ENCODE assay signal across 1 cellular context in genomic region chr15:84716036-84716732, GRCh38.
TF ChIP-seq lines count a peak whose summit lies in the region.

Gene SEC11A, minus strand, starts transcription at chr15:84716139. Its CDS starts 64 bp downstream, at chr15:84716075.

TF ChIP-seq in A549, 52 proteins besides CTCF, POLR2A, EP300 and RAD21 (continued from another document):
- TF ChIP-seq PHF8 (IDR thresholded peaks at IDR 0.05; ENCODE audit: borderline replicate concordance, low read depth) (peak; percentile 58; the same call in 1 of the 2 replicates), BCL3 (IDR thresholded peaks at IDR 0.05) (peak; percentile 93), FOSB (CRISPR knock-in tag; IDR thresholded peaks at IDR 0.05) (no peak), MAZ (IDR thresholded peaks at IDR 0.05; ENCODE audit: borderline replicate concordance, low read depth, low read length) (no peak), SMC3 (IDR thresholded peaks at IDR 0.05) (no peak; the same call in none of the 3 replicates), HOXB13 (CRISPR knock-in tag; IDR thresholded peaks at IDR 0.05; ENCODE audit: low read depth) (no peak), JUNB (IDR thresholded peaks at IDR 0.05) (no peak), MAFK (IDR thresholded peaks at IDR 0.05; ENCODE audit: partially characterized antibody) (no peak), TFCP2L1 (CRISPR knock-in tag; IDR thresholded peaks at IDR 0.05) (no peak), PBX3 (IDR thresholded peaks at IDR 0.05) (peak; percentile 63; the same call in 1 of the 2 replicates), RNF2 (IDR thresholded peaks at IDR 0.05; ENCODE audit: borderline replicate concordance, low read depth) (no peak), HOXB5 (CRISPR knock-in tag; IDR thresholded peaks at IDR 0.05) (no peak), FOSL2 (IDR thresholded peaks at IDR 0.05) (no peak), FOSL2 (CRISPR knock-in tag; IDR thresholded peaks at IDR 0.05) (0 out of 2 replicates have a peak, but pooled peaks have one; percentile 28), REST (IDR thresholded peaks at IDR 0.05) (no peak), E2F6 (IDR thresholded peaks at IDR 0.05; ENCODE audit: borderline replicate concordance, low read depth) (peak; percentile 72), CHD4 (IDR thresholded peaks at IDR 0.05; ENCODE audit: borderline replicate concordance) (no peak), CHD2 (IDR thresholded peaks at IDR 0.05; ENCODE audit: low read length, partially characterized antibody) (peak; percentile 33), TP53 (CRISPR knock-in tag; IDR thresholded peaks at IDR 0.05) (0 out of 2 replicates have a peak, but pooled peaks have one; percentile 46), FOXS1 (CRISPR knock-in tag; IDR thresholded peaks at IDR 0.05) (no peak)
